In genomic region chr2:237629188-237629534, GRCh38 we compare ENCODE assay signal across 20 cellular contexts. TPM values are rescaled to one million over a fixed set of nuclear protein-coding genes. Genes with fewer than 3 reads are reported as not detected.
DNase-seq lines count a peak whose midpoint lies in the region; ATAC-seq, FAIRE-seq and TF ChIP-seq lines count a peak whose summit lies in the region.
"Had no signal": no experiment of that assay in that cellular context is flagged by ENCODE, and none has a peak within 500 bp of the region (broad histone marks: within the 10 kb centered on the region; RNA-seq: fewer than 3 reads in every experiment).

No MANE protein-coding gene starts in this region.

- CTCF ChIA-PET in HepG2 (lab: Yijun Ruan, JAX; ENCODE audit: low intra/inter-chr PET ratio, low total read pairs): no interaction called here
- CTCF ChIA-PET in CD8-positive, alpha-beta memory T cell (lab: Charles Lee): no interaction called here

- peak overlapping the region in 7 of 10 donors; percentile 22 to 92 (median 82) for H3K4me3 Mint-ChIP-seq in naive thymus-derived CD8-positive, alpha-beta T cell
- peak overlapping the region in 3 of 7 donors; percentile 41 to 75 (median 48) for H3K4me3 Mint-ChIP-seq in CD8-positive, alpha-beta memory T cell
- H3K4me3 Mint-ChIP-seq: activated CD8-positive, alpha-beta memory T cell treated with anti-CD3 and anti-CD28 coated beads, Interleukin-2, amount 10 ng/mL, durations not matched to agents 7 days and 5 days had no signal

- H3K27ac ChIP-seq in HepG2 (ENCODE audit: extremely low read length, insufficient read depth, low read length): no peak overlapping the region
- H3K27ac ChIP-seq in right lobe of liver: no peak overlapping the region
- H3K27ac ChIP-seq in CD8-positive, alpha-beta memory T cell (ENCODE audit: low read depth, low read length): no peak overlapping the region
- H3K27ac ChIP-seq: Peyer's patch, suprapubic skin had no signal

- H3K36me3 ChIP-seq in HepG2 (replicated peaks in 1 of 2; ENCODE audit: control insufficient read depth in 1 of 2, insufficient read depth in 2 of 2, low read length in 2 of 2): no peaks in the 10 kb centered on the region
- H3K36me3 ChIP-seq in right lobe of liver: no peaks in the 10 kb centered on the region
- H3K36me3 ChIP-seq in CD8-positive, alpha-beta memory T cell (ENCODE audit: insufficient read depth, low read length): no peaks in the 10 kb centered on the region
- H3K36me3 ChIP-seq: pancreas, Peyer's patch, suprapubic skin had no signal

- 0 out of 2 replicates have a peak overlapping the region, but pooled peaks have one; percentile 79 for H3K4me2 ChIP-seq in HepG2 (ENCODE audit: low read depth, low read length)

- TF ChIP-seq EP300 in HepG2 (IDR thresholded peaks at IDR 0.05; ENCODE audit: low read depth in 2 of 2, low read length in 2 of 2) (no peak), HepG2 (CRISPR knock-in tag; IDR thresholded peaks at IDR 0.05; ENCODE audit: borderline replicate concordance) (no peak)

- no peak for FAIRE-seq in HepG2 (lab: Jason Lieb, UNC)
- FAIRE-seq: pancreas had no signal

- BruUV-seq in HepG2 (replicated peaks; lab: Mats Ljungman, UMichigan): no TSS peak

- TF ChIP-seq RAD21 in HepG2 (CRISPR knock-in tag; IDR thresholded peaks at IDR 0.05): no peak

- peak overlapping the region in 2 of 10 donors; percentile 47 to 95 for H3K27ac Mint-ChIP-seq in naive thymus-derived CD8-positive, alpha-beta T cell
- H3K27ac Mint-ChIP-seq in CD8-positive, alpha-beta memory T cell: no peak overlapping the region
- H3K27ac Mint-ChIP-seq: activated CD8-positive, alpha-beta memory T cell treated with anti-CD3 and anti-CD28 coated beads, Interleukin-2, amount 10 ng/mL, durations not matched to agents 7 days and 5 days; T-helper 1 cell treated with Interleukin-12 subunit alpha and Interleukin-12 subunit beta and Interleukin-4 antibody, amounts not matched to agents 30 μg/mL and 1 μg/mL, for 36 hours had no signal

- no peaks in the 10 kb centered on the region for H3K9me3 Mint-ChIP-seq in naive thymus-derived CD8-positive, alpha-beta T cell
- H3K9me3 Mint-ChIP-seq in CD8-positive, alpha-beta memory T cell: peaks cover 0 to 4% (median 0%) of the 10 kb centered on the region in 5 donors
- H3K9me3 Mint-ChIP-seq: T-helper 1 cell treated with Interleukin-12 subunit alpha and Interleukin-12 subunit beta and Interleukin-4 antibody, amounts not matched to agents 30 μg/mL and 1 μg/mL, for 36 hours had no signal

- peaks cover 3% of the 10 kb centered on the region; the same call in 1 of the 2 replicates for H4K20me1 ChIP-seq in HepG2 (ENCODE audit: insufficient read depth, low read length)

- in situ Hi-C loops in HepG2 (cut with HindIII; ENCODE audit: extremely low pct_ligation_motif_present, low pct_unique_long_range_greater_than_20kb): no loop called here

- no peak overlapping the region for H3K9ac ChIP-seq in HepG2 (ENCODE audit: insufficient read depth, low read depth, low read length)

- H3K9me3 ChIP-seq in HepG2 (ENCODE audit: low read length) (no peaks in the 10 kb centered on the region), right lobe of liver (no peaks in the 10 kb centered on the region)
- no peaks in the 10 kb centered on the region for H3K9me3 ChIP-seq in CD8-positive, alpha-beta memory T cell (ENCODE audit: low read length)
- H3K9me3 ChIP-seq: pancreas, Peyer's patch, suprapubic skin had no signal

- H3K4me1 ChIP-seq in HepG2 (ENCODE audit: insufficient read depth, low read length): peaks cover 38% of the 10 kb centered on the region
- peaks cover 0 to 8% (median 1%) of the 10 kb centered on the region in 4 donors for H3K4me1 ChIP-seq in right lobe of liver
- peaks cover 5% of the 10 kb centered on the region for H3K4me1 ChIP-seq in CD8-positive, alpha-beta memory T cell (ENCODE audit: insufficient read depth, low read length)

- H3K4me3 ChIP-seq in HepG2 (replicated peaks in 1 of 3; ENCODE audit: insufficient read depth in 1 of 3, low read depth in 2 of 3, low read length in 3 of 3) (no peak overlapping the region), right lobe of liver (no peak overlapping the region), choroid plexus epithelial cell (ENCODE audit: low read depth, low read length) (no peak overlapping the region)
- H3K4me3 ChIP-seq in CD8-positive, alpha-beta memory T cell (ENCODE audit: low read length): no peak overlapping the region
- H3K4me3 ChIP-seq: lung had no signal

- TF ChIP-seq CTCF in HepG2 (CRISPR knock-in tag; IDR thresholded peaks at IDR 0.05): no peak
- TF ChIP-seq CTCF in right lobe of liver (IDR thresholded peaks at IDR 0.05): no peak
- no peak for TF ChIP-seq CTCF in choroid plexus epithelial cell (conservative IDR thresholded peaks at IDR 0.05; ENCODE audit: low read depth, low read length)

- TF ChIP-seq POLR2A in HepG2 (IDR thresholded peaks at IDR 0.05; ENCODE audit: insufficient read depth in 1 of 2, low read depth in 2 of 2, low read length in 2 of 2) (no peak), right lobe of liver (IDR thresholded peaks at IDR 0.05) (no peak)

- intact Hi-C loops in HepG2 (cut with micrococcal nuclease; ENCODE audit: unreplicated experiment) (no loop called here), right lobe of liver (cut with DNase I) (no loop called here), head of caudate nucleus (cut with DNase I) (no loop called here)

- H3K27me3 Mint-ChIP-seq in naive thymus-derived CD8-positive, alpha-beta T cell: peaks cover 0 to 26% (median 10%) of the 10 kb centered on the region in 5 donors
- peaks cover 34 to 70% of the 10 kb centered on the region in 2 donors for H3K27me3 Mint-ChIP-seq in CD8-positive, alpha-beta memory T cell

- no peaks in the 10 kb centered on the region for H3K79me2 ChIP-seq in HepG2 (ENCODE audit: insufficient read depth, low read length)

- H3K27me3 ChIP-seq in HepG2 (ENCODE audit: control insufficient read depth in 1 of 2, insufficient read depth in 2 of 2, low read length in 2 of 2) (peaks cover 2 to 43% of the 10 kb centered on the region in 2 experiments; a peak in 4 of 5 replicates), right lobe of liver (no peaks in the 10 kb centered on the region)
- peaks cover 10% of the 10 kb centered on the region for H3K27me3 ChIP-seq in CD8-positive, alpha-beta memory T cell (ENCODE audit: insufficient read depth, low read length, poor library complexity, severe bottlenecking)
- H3K27me3 ChIP-seq: pancreas, Peyer's patch, suprapubic skin had no signal

- 91% methylated on average over 1 of the region's 1 CpG for WGBS in HepG2 (ENCODE audit: low lambda C conversion rate)
- no CpG with 5 or more reads among the region's 1 CpG for WGBS in right lobe of liver (ENCODE audit: insufficient coverage, low coverage, low lambda C conversion rate, missing lambda C conversion rate)

- POLR2A ChIA-PET in HepG2 (lab: Yijun Ruan, JAX): no interaction called here
- POLR2A ChIA-PET in naive thymus-derived CD8-positive, alpha-beta T cell (lab: Charles Lee): no interaction called here
- POLR2A ChIA-PET in CD8-positive, alpha-beta memory T cell (lab: Charles Lee): no interaction called here

- H3K4me1 Mint-ChIP-seq in naive thymus-derived CD8-positive, alpha-beta T cell: peaks cover 14 to 41% (median 34%) of the 10 kb centered on the region in 4 donors
- H3K4me1 Mint-ChIP-seq in CD8-positive, alpha-beta memory T cell: peaks cover 5 to 19% (median 19%) of the 10 kb centered on the region in 3 donors

- no peak for ATAC-seq in HepG2
- no peak for ATAC-seq in right lobe of liver
- ATAC-seq in naive thymus-derived CD8-positive, alpha-beta T cell: no peak
- no peak for ATAC-seq in HG02970 (IDR thresholded peaks at IDR 0.05; ENCODE audit: low FRiP score, unreplicated experiment)
- ATAC-seq: activated CD8-positive, alpha-beta memory T cell treated with anti-CD3 and anti-CD28 coated beads, Interleukin-2, amount 10 ng/mL, durations not matched to agents 7 days and 5 days had no signal

- DNase-seq in HepG2 (ENCODE audit: low spot score) (no peak), right lobe of liver (no peak), choroid plexus epithelial cell (ENCODE audit: low read depth) (peak; percentile 42), head of caudate nucleus (no peak)
- DNase-seq in naive thymus-derived CD8-positive, alpha-beta T cell: no peak
- no peak for DNase-seq in CD8-positive, alpha-beta memory T cell
- no peak for DNase-seq in stimulated activated CD4-positive, alpha-beta T cell treated with anti-CD3 and anti-CD28 coated beads, Interleukin-4, amount 100 ng/mL, for 24 hours
- DNase-seq: activated CD4-positive, CD25-positive, alpha-beta regulatory T cell treated with anti-CD3 and anti-CD28 coated beads, Interleukin-2, amount 50 U/mL, for 72 hours; activated CD8-positive, alpha-beta memory T cell treated with anti-CD3 and anti-CD28 coated beads, Interleukin-2, amount 10 ng/mL, durations not matched to agents 7 days and 5 days; activated naive CD4-positive, alpha-beta T cell; dorsolateral prefrontal cortex; NCI-H1694 treated with DMSO at 0.1 percent for 48 hours; NCI-H524 treated with DMSO at 0.1 percent for 48 hours; Peyer's patch; stimulated activated CD4-positive, alpha-beta T cell treated with anti-CD3 and anti-CD28 coated beads, Interleukin-1b, Interleukin-23, amount 100 ng/mL, for 48 hours had no signal

- no peak overlapping the region for H2AFZ ChIP-seq in HepG2 (ENCODE audit: low read length)

- peaks cover 0 to 3% (median 0%) of the 10 kb centered on the region in 3 donors for H3K36me3 Mint-ChIP-seq in naive thymus-derived CD8-positive, alpha-beta T cell
- H3K36me3 Mint-ChIP-seq in CD8-positive, alpha-beta memory T cell: peaks cover 0 to 9% (median 1%) of the 10 kb centered on the region in 3 donors
- H3K36me3 Mint-ChIP-seq: activated CD8-positive, alpha-beta memory T cell treated with anti-CD3 and anti-CD28 coated beads, Interleukin-2, amount 10 ng/mL, durations not matched to agents 7 days and 5 days had no signal

RNA-seq across cellular contexts. Expression of gene LRRFIP1, which starts 1.8 kb away (rescaled TPM):
- total RNA-seq in HepG2 (2016; rRNA removed; fragmentation: Illumina TruSeq; extraction: Trizol) (15.9 and 22.0 TPM in 2 replicates), right lobe of liver (10 to 100 TPM; 29.4 to 56.3 (median 49.7) TPM)
- total RNA-seq in HepG2 (2016; cell fraction: cytosol; rRNA removed; fragmentation: Illumina TruSeq; extraction: Trizol; ENCODE audit: low read depth): 11.0 and 11.2 TPM in 2 replicates
- total RNA-seq in HepG2 (2016; cell fraction: insoluble cytoplasmic fraction; rRNA removed; fragmentation: Illumina TruSeq; extraction: Trizol): 15.6 and 24.6 TPM in 2 replicates
- 18.1 and 18.4 TPM in 2 replicates for total RNA-seq in HepG2 (2016; cell fraction: membrane; rRNA removed; fragmentation: Illumina TruSeq; extraction: Trizol)
- total RNA-seq in HepG2 (2016; cell fraction: nucleus; rRNA removed; fragmentation: Illumina TruSeq; extraction: Trizol): 31.0 and 33.7 TPM in 2 replicates
- 31.2 and 40.5 TPM in 2 replicates for polyA plus RNA-seq in HepG2 (2011; rRNA removed)
- 19.8 and 25.0 TPM in 2 replicates for polyA plus RNA-seq in HepG2 (2011; cell fraction: cytosol; rRNA removed)
- polyA plus RNA-seq in HepG2 (2011; cell fraction: nucleus; rRNA removed): 43.1 TPM in 2 replicates
- 48.6 and 68.2 TPM in 2 replicates for polyA plus RNA-seq in HepG2 (2012)
- polyA plus RNA-seq in HepG2 (2016; cell fraction: cytosol; fragmentation: Illumina TruSeq; extraction: Trizol; ENCODE audit: low read depth): 5.6 and 6.5 TPM in 2 replicates
- polyA plus RNA-seq in HepG2 (2016; cell fraction: insoluble cytoplasmic fraction; fragmentation: Illumina TruSeq; extraction: Trizol; ENCODE audit: low read depth): 43.3 and 43.5 TPM in 2 replicates
- 10.6 and 13.6 TPM in 2 replicates for polyA plus RNA-seq in HepG2 (2016; cell fraction: membrane; fragmentation: Illumina TruSeq; extraction: Trizol; ENCODE audit: low read depth)
- polyA plus RNA-seq in HepG2 (2016; cell fraction: nucleus; fragmentation: Illumina TruSeq; extraction: Trizol; ENCODE audit: insufficient read depth, low read depth): 55.6 and 61.1 TPM in 2 replicates
- polyA minus RNA-seq in HepG2 (2011; rRNA and poly(A)+ RNA removed; ENCODE audit: low replicate concordance): 26.4 and 35.1 TPM in 2 replicates
- 26.2 and 26.7 TPM in 2 replicates for polyA minus RNA-seq in HepG2 (2011; cell fraction: cytosol; rRNA and poly(A)+ RNA removed)
- polyA minus RNA-seq in HepG2 (2011; cell fraction: nucleus; rRNA and poly(A)+ RNA removed): 97.5 and 100 TPM in 2 replicates
- total RNA-seq in naive thymus-derived CD8-positive, alpha-beta T cell: 100 to 1,000 TPM; 102 to 103 TPM
- polyA plus RNA-seq in naive thymus-derived CD8-positive, alpha-beta T cell: 10 to 100 TPM; 72.9 to 91.8 (median 81.6) TPM
- 100 to 1,000 TPM; 188 to 192 TPM for total RNA-seq in CD8-positive, alpha-beta memory T cell
- 128 TPM for polyA plus RNA-seq in CD8-positive, alpha-beta memory T cell

RNA-seq across cellular contexts. Expression of gene RAB17, which starts 38.6 kb away (rescaled TPM):
- 68.0 and 70.0 TPM in 2 replicates for total RNA-seq in HepG2 (2016; rRNA removed; fragmentation: Illumina TruSeq; extraction: Trizol)
- total RNA-seq in HepG2 (2016; cell fraction: cytosol; rRNA removed; fragmentation: Illumina TruSeq; extraction: Trizol; ENCODE audit: low read depth): 21.0 and 21.9 TPM in 2 replicates
- 67.8 and 73.3 TPM in 2 replicates for total RNA-seq in HepG2 (2016; cell fraction: insoluble cytoplasmic fraction; rRNA removed; fragmentation: Illumina TruSeq; extraction: Trizol)
- 42.7 and 50.7 TPM in 2 replicates for total RNA-seq in HepG2 (2016; cell fraction: membrane; rRNA removed; fragmentation: Illumina TruSeq; extraction: Trizol)
- total RNA-seq in HepG2 (2016; cell fraction: nucleus; rRNA removed; fragmentation: Illumina TruSeq; extraction: Trizol): 51.2 and 64.7 TPM in 2 replicates
- polyA plus RNA-seq in HepG2 (2011; rRNA removed): 124 and 141 TPM in 2 replicates
- polyA plus RNA-seq in HepG2 (2011; cell fraction: cytosol; rRNA removed): 66.2 and 82.5 TPM in 2 replicates
- polyA plus RNA-seq in HepG2 (2011; cell fraction: nucleus; rRNA removed): 477 and 514 TPM in 2 replicates
- 189 and 204 TPM in 2 replicates for polyA plus RNA-seq in HepG2 (2012)
- 14.6 and 16.8 TPM in 2 replicates for polyA plus RNA-seq in HepG2 (2016; cell fraction: cytosol; fragmentation: Illumina TruSeq; extraction: Trizol; ENCODE audit: low read depth)
- 53.0 and 54.7 TPM in 2 replicates for polyA plus RNA-seq in HepG2 (2016; cell fraction: insoluble cytoplasmic fraction; fragmentation: Illumina TruSeq; extraction: Trizol; ENCODE audit: low read depth)
- 27.1 and 29.9 TPM in 2 replicates for polyA plus RNA-seq in HepG2 (2016; cell fraction: membrane; fragmentation: Illumina TruSeq; extraction: Trizol; ENCODE audit: low read depth)
- polyA plus RNA-seq in HepG2 (2016; cell fraction: nucleus; fragmentation: Illumina TruSeq; extraction: Trizol; ENCODE audit: insufficient read depth, low read depth): 145 and 160 TPM in 2 replicates
- polyA minus RNA-seq in HepG2 (2011; rRNA and poly(A)+ RNA removed; ENCODE audit: low replicate concordance): 4.6 and 63.9 TPM in 2 replicates
- 23.6 and 25.7 TPM in 2 replicates for polyA minus RNA-seq in HepG2 (2011; cell fraction: cytosol; rRNA and poly(A)+ RNA removed)
- 126 and 135 TPM in 2 replicates for polyA minus RNA-seq in HepG2 (2011; cell fraction: nucleus; rRNA and poly(A)+ RNA removed)
- 100 to 1,000 TPM in 2 of 6 experiments, 10 to 100 TPM in 4; 57.5 to 129 (median 77.9) TPM for total RNA-seq in right lobe of liver
- total RNA-seq in naive thymus-derived CD8-positive, alpha-beta T cell: not detected
- polyA plus RNA-seq in naive thymus-derived CD8-positive, alpha-beta T cell: not detected
- total RNA-seq in CD8-positive, alpha-beta memory T cell: not detected
- not detected for polyA plus RNA-seq in CD8-positive, alpha-beta memory T cell
- total RNA-seq: activated CD8-positive, alpha-beta memory T cell treated with anti-CD3 and anti-CD28 coated beads, Interleukin-2, amount 10 ng/mL, durations not matched to agents 7 days and 5 days had no signal

Comparison
In these comparisons a context has a peak if more than half of its experiments do, and no peak if none do; other contexts are left out.
1. RNA of gene RAB17, which starts 38.6 kb away (total RNA-seq): 57.5 to 129 TPM in right lobe of liver and 21.0 to 73.3 TPM in HepG2; not detected in CD8-positive, alpha-beta memory T cell and not detected in naive thymus-derived CD8-positive, alpha-beta T cell; every median in the first group is over 10 times any median in the second.